20 cellular contexts compared by ENCODE assay signal in the genomic region with DNA sequence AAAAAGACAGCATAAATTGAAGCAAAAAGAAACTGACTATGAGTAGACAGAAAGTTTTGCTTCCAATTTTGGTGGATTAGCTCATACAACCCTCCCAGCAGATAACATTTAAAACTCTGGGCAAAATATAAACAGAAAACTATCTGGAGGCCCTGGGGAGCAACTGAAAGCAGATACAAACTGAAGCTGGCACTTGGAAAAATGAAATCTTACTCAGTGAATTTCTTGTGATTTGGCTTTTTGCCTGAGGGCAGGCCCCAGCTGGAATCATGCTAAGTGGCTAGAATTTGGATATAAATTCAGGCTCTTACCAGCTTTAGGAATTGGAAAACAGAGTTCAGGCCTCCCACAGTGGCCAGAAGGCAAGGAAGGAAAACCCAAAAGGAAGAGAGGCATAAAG.
DNase-seq lines count a peak whose midpoint lies in the region; ATAC-seq and TF ChIP-seq lines count a peak whose summit lies in the region.
"Had no signal": no experiment of that assay in that cellular context is flagged by ENCODE, and none has a peak within 500 bp of the region (broad histone marks: within the 10 kb centered on the region; RNA-seq: fewer than 3 reads in every experiment).

No MANE protein-coding gene starts in this region.

- H3K4me1 ChIP-seq in HUES64 (ENCODE audit: insufficient read depth, low read length) (peaks cover 23% of the 10 kb centered on the region), adipocyte (ENCODE audit: control insufficient read depth, insufficient read depth, low read length) (peaks cover 14% of the 10 kb centered on the region), stomach smooth muscle (ENCODE audit: control insufficient read depth, insufficient read depth, low read length) (peaks cover 5% of the 10 kb centered on the region), suprapubic skin (peaks cover 14% of the 10 kb centered on the region), esophagus muscularis mucosa (peaks cover 0 to 11% (median 3%) of the 10 kb centered on the region in 4 donors)
- H3K4me1 ChIP-seq: Caco-2, upper lobe of left lung had no signal

- no peaks in the 10 kb centered on the region for H3K36me3 ChIP-seq in HUES64 (ENCODE audit: insufficient read depth, low read length)
- H3K36me3 ChIP-seq in adipocyte (ENCODE audit: control insufficient read depth, insufficient read depth, low read length, severe bottlenecking), result no peaks in the 10 kb centered on the region
- H3K36me3 ChIP-seq in stomach smooth muscle (ENCODE audit: control insufficient read depth in 2 of 2, insufficient read depth in 2 of 2, low read length in 2 of 2), result no peaks in the 10 kb centered on the region
- no peaks in the 10 kb centered on the region for H3K36me3 ChIP-seq in suprapubic skin
- no peaks in the 10 kb centered on the region for H3K36me3 ChIP-seq in esophagus muscularis mucosa
- H3K36me3 ChIP-seq: brain microvascular endothelial cell, neutrophil, upper lobe of left lung had no signal

- H3K4me3 ChIP-seq in HUES64 (ENCODE audit: low read length) (no peak overlapping the region), adipocyte (ENCODE audit: low read length) (no peak overlapping the region), stomach smooth muscle (ENCODE audit: low read length in 2 of 2) (no peak overlapping the region), suprapubic skin (no peak overlapping the region), esophagus muscularis mucosa (no peak overlapping the region)
- H3K4me3 ChIP-seq: upper lobe of left lung had no signal

- no peaks in the 10 kb centered on the region for H3K9me3 ChIP-seq in HUES64 (ENCODE audit: insufficient read depth, low read depth, low read length)
- no peaks in the 10 kb centered on the region for H3K9me3 ChIP-seq in adipocyte (ENCODE audit: control insufficient read depth, low read length)
- no peaks in the 10 kb centered on the region for H3K9me3 ChIP-seq in stomach smooth muscle (ENCODE audit: control insufficient read depth in 2 of 2, low read length in 2 of 2)
- no peaks in the 10 kb centered on the region for H3K9me3 ChIP-seq in suprapubic skin
- no peaks in the 10 kb centered on the region for H3K9me3 ChIP-seq in esophagus muscularis mucosa
- H3K9me3 ChIP-seq: neutrophil, upper lobe of left lung had no signal

- intact Hi-C loops in Right ventricle myocardium superior (cut with DNase I) (no loop called here), esophagus muscularis mucosa (cut with DNase I) (no loop called here)

- H3K9ac ChIP-seq in HUES64 (ENCODE audit: low read depth, low read length) (no peak overlapping the region), adipocyte (ENCODE audit: low read length) (no peak overlapping the region), stomach smooth muscle (ENCODE audit: low read length in 2 of 2) (no peak overlapping the region)

- ATAC-seq in Right ventricle myocardium superior (ENCODE audit: poor library complexity), result peak; percentile 90
- no peak for ATAC-seq in GM19035 (IDR thresholded peaks at IDR 0.05; ENCODE audit: unreplicated experiment)

- DNase-seq in adipocyte (ENCODE audit: low read depth) (peak; percentile 79), Right ventricle myocardium superior (no peak), suprapubic skin (ENCODE audit: low spot score in 2 of 2) (no peak), esophagus muscularis mucosa (ENCODE audit: extremely low spot score) (no peak), hepatic stellate cell (ENCODE audit: low spot score) (no peak)
- DNase-seq: activated CD8-positive, alpha-beta memory T cell treated with anti-CD3 and anti-CD28 coated beads for 24 hours; activated naive CD4-positive, alpha-beta T cell treated with anti-CD3 and anti-CD28 coated beads, Interleukin-2, amount 50 U/mL, for 16 hours; activated T-cell treated with anti-CD3 and anti-CD28 coated beads, Interleukin-2, amount 50 U/mL, for 48 hours; brain microvascular endothelial cell; Caco-2; cortex of kidney; glutamatergic neuron; NCI-H2107; stimulated activated naive CD4-positive, alpha-beta T cell treated with Interleukin-2 at 50 U/mL for 16 hours; T-helper 9 cell; upper lobe of left lung had no signal

- H3K27me3 ChIP-seq in HUES64 (ENCODE audit: insufficient read depth, low read length), result no peaks in the 10 kb centered on the region
- H3K27me3 ChIP-seq in adipocyte (replicated peaks; ENCODE audit: control insufficient read depth, insufficient read depth, low read length), result no peaks in the 10 kb centered on the region
- H3K27me3 ChIP-seq in stomach smooth muscle (ENCODE audit: control insufficient read depth in 1 of 2, insufficient read depth in 2 of 2, low read length in 2 of 2), result no peaks in the 10 kb centered on the region
- H3K27me3 ChIP-seq in suprapubic skin, result no peaks in the 10 kb centered on the region
- no peaks in the 10 kb centered on the region for H3K27me3 ChIP-seq in esophagus muscularis mucosa
- H3K27me3 ChIP-seq: brain microvascular endothelial cell, neutrophil, upper lobe of left lung had no signal

- TF ChIP-seq CTCF in suprapubic skin (IDR thresholded peaks at IDR 0.05) (no peak), esophagus muscularis mucosa (IDR thresholded peaks at IDR 0.05) (no peak)

- H3K27ac ChIP-seq in HUES64 (ENCODE audit: low read depth, low read length) (peak overlapping the region; percentile 38), stomach smooth muscle (ENCODE audit: low read length) (peak overlapping the region; percentile 31), suprapubic skin (no peak overlapping the region), esophagus muscularis mucosa (replicated peaks in 1 of 4) (no peak overlapping the region)
- H3K27ac ChIP-seq: brain microvascular endothelial cell, neutrophil had no signal

- TF ChIP-seq EP300 in suprapubic skin (IDR thresholded peaks at IDR 0.05), result no peak
- no peak for TF ChIP-seq EP300 in esophagus muscularis mucosa (IDR thresholded peaks at IDR 0.05)

- TF ChIP-seq POLR2A in suprapubic skin (IDR thresholded peaks at IDR 0.05) (no peak), esophagus muscularis mucosa (IDR thresholded peaks at IDR 0.05; ENCODE audit: low read depth) (no peak)

Comparison
In these comparisons a context has a peak if more than half of its experiments do, and no peak if none do; other contexts are left out.
1. H3K27ac ChIP-seq: peak in HUES64 (single experiment) and stomach smooth muscle (single experiment); none in suprapubic skin (single experiment) and esophagus muscularis mucosa (0 of 4).